ENCODE assay signal across 16 cellular contexts in the genomic region with DNA sequence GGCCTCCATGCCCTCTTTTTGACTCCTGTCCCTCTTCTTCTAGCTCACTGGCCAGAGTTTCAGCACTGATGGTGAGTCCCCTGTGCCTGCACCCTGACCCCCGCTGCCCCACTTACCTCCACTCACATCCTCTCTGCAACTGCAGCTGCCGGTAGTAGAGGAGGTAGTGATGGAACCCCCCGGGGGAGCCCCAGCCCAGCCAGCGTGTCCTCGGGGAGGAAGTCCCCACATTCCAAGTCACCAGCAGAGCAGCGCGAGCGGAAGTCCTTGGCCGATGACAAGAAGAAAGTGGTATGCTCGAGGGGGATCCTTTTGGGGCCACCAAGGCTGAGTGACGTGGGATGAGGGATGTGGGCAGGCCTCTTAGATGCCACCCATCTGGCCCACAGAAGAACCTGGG. TPM values are rescaled to one million over a fixed set of nuclear protein-coding genes. Genes with fewer than 3 reads are reported as not detected.
DNase-seq lines count a peak whose midpoint lies in the region; ATAC-seq, FAIRE-seq and TF ChIP-seq lines count a peak whose summit lies in the region.
"Had no signal": no experiment of that assay in that cellular context is flagged by ENCODE, and none has a peak within 500 bp of the region (broad histone marks: within the 10 kb centered on the region; RNA-seq: fewer than 3 reads in every experiment).

No MANE protein-coding gene starts in this region.

- no peaks in the 10 kb centered on the region for H3K9me3 Mint-ChIP-seq in stimulated activated naive B cell treated with anti-CD40 and anti-IgM and Interleukin-4, amounts not matched to agents 10 μg/mL and 1 μg/mL and 100 μg/mL, for 72 hours
- H3K9me3 Mint-ChIP-seq in activated T-helper 2 cell treated with anti-CD3 and anti-CD28 coated beads, Interferon-gamma antibody, Interleukin-2, Interleukin-4, amounts not matched to agents 10 μg/mL and 5 μg/mL and 100 μg/mL, durations not matched to agents 14 hours and 24 hours and 36 hours: no peaks in the 10 kb centered on the region
- H3K9me3 Mint-ChIP-seq: CD8-positive, alpha-beta memory T cell; GM23338; IgD-negative memory B cell had no signal

- peaks cover 26 to 36% of the 10 kb centered on the region in 2 donors for H3K4me1 Mint-ChIP-seq in stimulated activated naive B cell treated with anti-CD40 and anti-IgM and Interleukin-4, amounts not matched to agents 10 μg/mL and 1 μg/mL and 100 μg/mL, for 72 hours
- peaks cover 19% of the 10 kb centered on the region for H3K4me1 Mint-ChIP-seq in activated T-helper 2 cell treated with anti-CD3 and anti-CD28 coated beads, Interferon-gamma antibody, Interleukin-2, Interleukin-4, amounts not matched to agents 10 μg/mL and 5 μg/mL and 100 μg/mL, durations not matched to agents 14 hours and 24 hours and 36 hours (ENCODE audit: low read depth)

- SMC1A ChIA-PET in GM12878 (lab: Charles Lee; ENCODE audit: uncharacterized antibody, unreplicated experiment): no interaction called here

- H3K9me3 ChIP-seq in BLaER1 treated with 17β-estradiol and CSF1 and Interleukin-3, amounts not matched to agents 10 nM and 100 nM (replicated peaks in 1 of 11): peaks cover 0 to 20% (median 7%) of the 10 kb centered on the region in 11 experiments; a peak in 8 of 22 replicates
- no peaks in the 10 kb centered on the region; the same call in 2 of the 3 replicates for H3K9me3 ChIP-seq in GM12878 (replicated peaks; ENCODE audit: control insufficient read depth, insufficient read depth, low read length)
- H3K9me3 ChIP-seq: BE2C, Caco-2 had no signal

- H3K4me1 ChIP-seq in BLaER1 treated with 17β-estradiol and CSF1 and Interleukin-3, amounts not matched to agents 10 nM and 100 nM: peaks cover 33 to 66% (median 53%) of the 10 kb centered on the region in 10 experiments
- no peaks in the 10 kb centered on the region; the same call in 1 of the 2 replicates for H3K4me1 ChIP-seq in GM12878 (ENCODE audit: control insufficient read depth, insufficient read depth, low read length)
- H3K4me1 ChIP-seq: BE2C, Caco-2 had no signal

- peaks cover 35 to 71% (median 47%) of the 10 kb centered on the region in 11 experiments; a peak in 21 of 22 replicates for H3K36me3 ChIP-seq in BLaER1 treated with 17β-estradiol and CSF1 and Interleukin-3, amounts not matched to agents 10 nM and 100 nM
- H3K36me3 ChIP-seq in GM12878 (ENCODE audit: control insufficient read depth in 2 of 2, insufficient read depth in 2 of 2, low read length in 1 of 2): peaks cover 7 to 13% of the 10 kb centered on the region in 2 experiments

- TF ChIP-seq POLR2A in GM12878 (IDR thresholded peaks at IDR 0.05; ENCODE audit: low read depth, low read length): no peak

- H3K27me3 Mint-ChIP-seq in stimulated activated naive B cell treated with anti-CD40 and anti-IgM and Interleukin-4, amounts not matched to agents 10 μg/mL and 1 μg/mL and 100 μg/mL, for 72 hours: peaks cover 2% of the 10 kb centered on the region in 2 donors
- H3K27me3 Mint-ChIP-seq in activated T-helper 2 cell treated with anti-CD3 and anti-CD28 coated beads, Interferon-gamma antibody, Interleukin-2, Interleukin-4, amounts not matched to agents 10 μg/mL and 5 μg/mL and 100 μg/mL, durations not matched to agents 14 hours and 24 hours and 36 hours (ENCODE audit: low read depth): no peaks in the 10 kb centered on the region

- H2AFZ ChIP-seq in GM12878 (ENCODE audit: control insufficient read depth, low read depth, low read length): no peak overlapping the region
- H2AFZ ChIP-seq: GM23338 had no signal

- POLR2A ChIA-PET in GM12878 (lab: Charles Lee): interaction anchor here (1.4 kb wide), 1 partner anchor 67 kb away, joined by 3 read pairs; no protein-coding TSS in a partner anchor

- RAD21 ChIA-PET in GM12878 (lab: Charles Lee; ENCODE audit: unreplicated experiment): interaction anchor here (1.0 kb wide), 1 partner anchor 13 kb away, joined by 3 read pairs; no protein-coding TSS in a partner anchor

- peak overlapping the region in 7 of 10 experiments; percentile 19 to 43 (median 28); a peak in 6 of 20 replicates for H3K4me3 ChIP-seq in BLaER1 treated with 17β-estradiol and CSF1 and Interleukin-3, amounts not matched to agents 10 nM and 100 nM
- no peak overlapping the region for H3K4me3 ChIP-seq in GM12878
- H3K4me3 ChIP-seq: GM23338 had no signal

- DNase-seq in GM20000 (ENCODE audit: low spot score): peak; percentile 24
- DNase-seq in GM12878 (ENCODE audit: low read depth, low spot score): no peak
- DNase-seq in stimulated activated naive B cell treated with anti-CD40 and anti-IgM and Interleukin-4, amounts not matched to agents 10 μg/mL and 1 μg/mL and 100 μg/mL, for 72 hours: peak; percentile 27
- no peak for DNase-seq in activated T-helper 2 cell treated with anti-CD3 and anti-CD28 coated beads, Interferon-gamma antibody, Interleukin-2, Interleukin-4, amounts not matched to agents 10 μg/mL and 5 μg/mL and 100 μg/mL, durations not matched to agents 14 hours and 24 hours and 36 hours (ENCODE audit: low spot score)
- no peak for DNase-seq in activated naive CD4-positive, alpha-beta T cell treated with Interleukin-2 at 50 U/mL for 16 hours
- DNase-seq in NCI-H2029 treated with DMSO at 0.1 percent for 48 hours (lab: John Stamatoyannopoulos, UW): no peak
- DNase-seq: ACHN; BE2C; Caco-2; CD8-positive, alpha-beta memory T cell; H7 had no signal

- no peak for TF ChIP-seq RAD21 in GM12878 (IDR thresholded peaks at IDR 0.05; ENCODE audit: insufficient read depth, low read depth, low read length)

- CTCF ChIA-PET in GM12878 (lab: Yijun Ruan, JAX): no interaction called here

- H3K27ac Mint-ChIP-seq in stimulated activated naive B cell treated with anti-CD40 and anti-IgM and Interleukin-4, amounts not matched to agents 10 μg/mL and 1 μg/mL and 100 μg/mL, for 72 hours: peak overlapping the region; percentile 4
- no peak overlapping the region for H3K27ac Mint-ChIP-seq in activated T-helper 2 cell treated with anti-CD3 and anti-CD28 coated beads, Interferon-gamma antibody, Interleukin-2, Interleukin-4, amounts not matched to agents 10 μg/mL and 5 μg/mL and 100 μg/mL, durations not matched to agents 14 hours and 24 hours and 36 hours
- H3K27ac Mint-ChIP-seq: CD8-positive, alpha-beta memory T cell; GM23338 had no signal

- H3K27me3 ChIP-seq in BLaER1 treated with 17β-estradiol and CSF1 and Interleukin-3, amounts not matched to agents 10 nM and 100 nM: peaks cover 0 to 32% (median 20%) of the 10 kb centered on the region in 11 experiments; a peak in 15 of 22 replicates
- H3K27me3 ChIP-seq in GM12878 (replicated peaks in 1 of 2; ENCODE audit: control insufficient read depth in 2 of 2, insufficient read depth in 2 of 2, low read length in 1 of 2): no peaks in the 10 kb centered on the region
- H3K27me3 ChIP-seq: BE2C had no signal

- peak overlapping the region; percentile 62 to 83 (median 80) for H3K4me2 ChIP-seq in BLaER1 treated with 17β-estradiol and CSF1 and Interleukin-3, amounts not matched to agents 10 nM and 100 nM
- H3K4me2 ChIP-seq in GM12878 (ENCODE audit: control insufficient read depth, insufficient read depth): no peak overlapping the region
- H3K4me2 ChIP-seq: GM23338, KMS-11 had no signal

- peaks cover 17% of the 10 kb centered on the region for H3K79me2 ChIP-seq in GM12878 (ENCODE audit: control insufficient read depth, insufficient read depth, low read length)

- H3K9ac ChIP-seq in BLaER1 treated with 17β-estradiol and CSF1 and Interleukin-3, amounts not matched to agents 10 nM and 100 nM: peak overlapping the region in 6 of 11 experiments; percentile 22 to 53 (median 32); a peak in 8 of 22 replicates
- no peak overlapping the region for H3K9ac ChIP-seq in GM12878 (ENCODE audit: control insufficient read depth, insufficient read depth, low read length)
- H3K9ac ChIP-seq: KMS-11 had no signal

- in situ Hi-C loops in GM12878 (cut with MboI): loop anchor here (10.0 kb wide), 2 partner anchors 78 to 458 kb away; no protein-coding TSS in a partner anchor

- BruUV-seq in GM12878 (replicated peaks; lab: Mats Ljungman, UMichigan): no TSS peak

- peaks cover 43 to 64% of the 10 kb centered on the region in 2 donors for H3K36me3 Mint-ChIP-seq in stimulated activated naive B cell treated with anti-CD40 and anti-IgM and Interleukin-4, amounts not matched to agents 10 μg/mL and 1 μg/mL and 100 μg/mL, for 72 hours
- peaks cover 64% of the 10 kb centered on the region for H3K36me3 Mint-ChIP-seq in activated T-helper 2 cell treated with anti-CD3 and anti-CD28 coated beads, Interferon-gamma antibody, Interleukin-2, Interleukin-4, amounts not matched to agents 10 μg/mL and 5 μg/mL and 100 μg/mL, durations not matched to agents 14 hours and 24 hours and 36 hours (ENCODE audit: low read depth)

- FAIRE-seq in GM12878 (lab: Jason Lieb, UNC): no peak

- peak; percentile 75 for ATAC-seq in GM12878
- ATAC-seq in stimulated activated naive B cell treated with anti-CD40 and anti-IgM and Interleukin-4, amounts not matched to agents 10 μg/mL and 1 μg/mL and 100 μg/mL, for 72 hours (replicated peaks): peak; percentile 59 to 65
- ATAC-seq: GM23338 had no signal

- intact Hi-C loops in GM12878 (cut with micrococcal nuclease; ENCODE audit: unreplicated experiment): no loop called here
- intact Hi-C loops in activated T-helper 2 cell treated with anti-CD3 and anti-CD28 coated beads, Interferon-gamma antibody, Interleukin-2, Interleukin-4, amounts not matched to agents 10 μg/mL and 5 μg/mL and 100 μg/mL, durations not matched to agents 14 hours and 24 hours and 36 hours (cut with micrococcal nuclease): no loop called here

- peak overlapping the region; percentile 51 to 66 for H3K4me3 Mint-ChIP-seq in stimulated activated naive B cell treated with anti-CD40 and anti-IgM and Interleukin-4, amounts not matched to agents 10 μg/mL and 1 μg/mL and 100 μg/mL, for 72 hours
- H3K4me3 Mint-ChIP-seq in activated T-helper 2 cell treated with anti-CD3 and anti-CD28 coated beads, Interferon-gamma antibody, Interleukin-2, Interleukin-4, amounts not matched to agents 10 μg/mL and 5 μg/mL and 100 μg/mL, durations not matched to agents 14 hours and 24 hours and 36 hours (ENCODE audit: low read depth): no peak overlapping the region
- H3K4me3 Mint-ChIP-seq: CD8-positive, alpha-beta memory T cell; GM23338 had no signal

- TF ChIP-seq CTCF in GM20000 (IDR thresholded peaks at IDR 0.05; ENCODE audit: extremely low read depth, missing control alignments) (no peak), GM12878 (IDR thresholded peaks at IDR 0.05 in 2 of 3, conservative IDR thresholded peaks at IDR 0.05 in 1 of 3; ENCODE audit: control insufficient read depth in 2 of 3, extremely low read depth in 1 of 3, insufficient read depth in 1 of 3, low read depth in 3 of 3, low read length in 3 of 3) (no peak)

- 36% methylated on average over 10 of the region's 11 CpGs for WGBS in GM12878 (ENCODE audit: insufficient coverage, insufficient replicate concordance, low lambda C conversion rate, missing lambda C conversion rate)

- no peak for TF ChIP-seq EP300 in GM12878 (IDR thresholded peaks at IDR 0.05; ENCODE audit: borderline replicate concordance in 1 of 2, control insufficient read depth in 1 of 2, low read depth in 2 of 2, low read length in 2 of 2)

- peak overlapping the region in 9 of 11 experiments; percentile 7 to 68 (median 58); a peak in 13 of 22 replicates for H3K27ac ChIP-seq in BLaER1 treated with 17β-estradiol and CSF1 and Interleukin-3, amounts not matched to agents 10 nM and 100 nM
- no peak overlapping the region for H3K27ac ChIP-seq in GM12878 (ENCODE audit: control insufficient read depth, insufficient read depth)
- H3K27ac ChIP-seq: KMS-11 had no signal

- H4K20me1 ChIP-seq in BLaER1 treated with 17β-estradiol and CSF1 and Interleukin-3, amounts not matched to agents 10 nM and 100 nM: peaks cover 3 to 60% (median 36%) of the 10 kb centered on the region in 11 experiments; a peak in 18 of 22 replicates
- H4K20me1 ChIP-seq in GM12878 (ENCODE audit: control insufficient read depth, insufficient read depth): no peaks in the 10 kb centered on the region

RNA-seq across cellular contexts. Expression of a gene that starts 5.8 kb away (rescaled TPM):
- total RNA-seq in GM12878 (2013; cell fraction: nucleolus; rRNA removed): 26.6 and 27.5 TPM in 2 replicates
- total RNA-seq in GM12878 (2014; rRNA removed): 22.2 and 25.2 TPM in 2 replicates
- 20.0 and 22.3 TPM in 2 replicates for total RNA-seq in GM12878 (2014; rRNA removed; fragmentation: Illumina TruSeq; extraction: Trizol)
- total RNA-seq in GM12878 (2021): 58.3 and 60.2 TPM in 2 replicates
- polyA plus RNA-seq in GM12878 (2011; ENCODE audit: low read depth): 20.3 TPM
- 20.7 and 43.0 TPM in 2 replicates for polyA plus RNA-seq in GM12878 (2011; rRNA removed)
- polyA plus RNA-seq in GM12878 (2011; cell fraction: cytosol; rRNA removed): 40.0 and 41.8 TPM in 2 replicates
- 102 and 103 TPM in 2 replicates for polyA plus RNA-seq in GM12878 (2011; cell fraction: nucleus; rRNA removed)
- 48.2 and 53.3 TPM in 2 replicates for polyA plus RNA-seq in GM12878 (2012)
- polyA plus RNA-seq in GM12878 (2014; fragmentation: Illumina TruSeq; extraction: Trizol): 26.3 and 35.2 TPM in 2 replicates
- polyA plus RNA-seq in GM12878 (2014; fragmentation: Nextera tagmentation; extraction: Ambion mirVana): 10 to 100 TPM in 1 of 2 experiments, 1 to 10 TPM in 1; 5.0 to 13.3 TPM
- polyA plus RNA-seq in GM12878 (2014; rRNA removed): 43.8 and 55.4 TPM in 2 replicates
- polyA plus RNA-seq in GM12878 (2016; fragmentation: Nextera tagmentation; extraction: Ambion mirVana): 10 to 100 TPM; 74.6 to 79.2 TPM
- polyA minus RNA-seq in GM12878 (2011; rRNA and poly(A)+ RNA removed): 48.6 and 50.8 TPM in 2 replicates
- 13.9 and 21.6 TPM in 2 replicates for polyA minus RNA-seq in GM12878 (2011; cell fraction: cytosol; rRNA and poly(A)+ RNA removed)
- polyA minus RNA-seq in GM12878 (2011; cell fraction: nucleus; rRNA and poly(A)+ RNA removed): 24.3 and 37.5 TPM in 2 replicates
- total RNA-seq in activated T-helper 2 cell treated with anti-CD3 and anti-CD28 coated beads, Interferon-gamma antibody, Interleukin-2, Interleukin-4, amounts not matched to agents 10 μg/mL and 5 μg/mL and 100 μg/mL, durations not matched to agents 14 hours and 24 hours and 36 hours: 85.3 and 86.1 TPM in 2 replicates

RNA-seq across cellular contexts. Expression of a gene that starts 15.4 kb away (rescaled TPM):
- 42.1 and 42.8 TPM in 2 replicates for total RNA-seq in GM12878 (2013; cell fraction: nucleolus; rRNA removed)
- total RNA-seq in GM12878 (2014; rRNA removed): 128 and 139 TPM in 2 replicates
- 106 and 111 TPM in 2 replicates for total RNA-seq in GM12878 (2014; rRNA removed; fragmentation: Illumina TruSeq; extraction: Trizol)
- total RNA-seq in GM12878 (2021): 130 and 134 TPM in 2 replicates
- polyA plus RNA-seq in GM12878 (2011; ENCODE audit: low read depth): 178 TPM
- 47.1 and 106 TPM in 2 replicates for polyA plus RNA-seq in GM12878 (2011; rRNA removed)
- 213 and 236 TPM in 2 replicates for polyA plus RNA-seq in GM12878 (2011; cell fraction: cytosol; rRNA removed)
- 50.7 and 72.3 TPM in 2 replicates for polyA plus RNA-seq in GM12878 (2011; cell fraction: nucleus; rRNA removed)
- polyA plus RNA-seq in GM12878 (2012): 117 and 122 TPM in 2 replicates
- 39.3 and 103 TPM in 2 replicates for polyA plus RNA-seq in GM12878 (2014; fragmentation: Illumina TruSeq; extraction: Trizol)
- 100 to 1,000 TPM; 312 to 341 TPM for polyA plus RNA-seq in GM12878 (2014; fragmentation: Nextera tagmentation; extraction: Ambion mirVana)
- polyA plus RNA-seq in GM12878 (2014; rRNA removed): 101 and 126 TPM in 2 replicates
- polyA plus RNA-seq in GM12878 (2016; fragmentation: Nextera tagmentation; extraction: Ambion mirVana): 100 to 1,000 TPM; 160 to 192 TPM
- polyA minus RNA-seq in GM12878 (2011; rRNA and poly(A)+ RNA removed): 213 and 336 TPM in 2 replicates
- polyA minus RNA-seq in GM12878 (2011; cell fraction: cytosol; rRNA and poly(A)+ RNA removed): 111 and 121 TPM in 2 replicates
- 20.8 and 27.8 TPM in 2 replicates for polyA minus RNA-seq in GM12878 (2011; cell fraction: nucleus; rRNA and poly(A)+ RNA removed)
- total RNA-seq in activated T-helper 2 cell treated with anti-CD3 and anti-CD28 coated beads, Interferon-gamma antibody, Interleukin-2, Interleukin-4, amounts not matched to agents 10 μg/mL and 5 μg/mL and 100 μg/mL, durations not matched to agents 14 hours and 24 hours and 36 hours: 76.5 and 77.1 TPM in 2 replicates

RNA-seq across cellular contexts. Expression of a gene that starts 52.8 kb away (rescaled TPM):
- 0.31 and 2.1 TPM in 2 replicates for total RNA-seq in GM12878 (2013; cell fraction: nucleolus; rRNA removed)
- total RNA-seq in GM12878 (2014; rRNA removed) (0.05 and 0.11 TPM in 2 replicates), GM12878 (2014; rRNA removed; fragmentation: Illumina TruSeq; extraction: Trizol) (not detected in 2 replicates), GM12878 (2021) (0.21 and 0.43 TPM in 2 replicates)
- 1.6 TPM for polyA plus RNA-seq in GM12878 (2011; ENCODE audit: low read depth)
- polyA plus RNA-seq in GM12878 (2011; rRNA removed) (0.27 and 0.30 TPM in 2 replicates), GM12878 (2014; fragmentation: Illumina TruSeq; extraction: Trizol) (0.16 and 1.5 TPM in 2 replicates), GM12878 (2014; fragmentation: Nextera tagmentation; extraction: Ambion mirVana) (under 1 TPM in 1 of 2 experiments, not detected in 1; 0.09 TPM), GM12878 (2014; rRNA removed) (not detected in 2 replicates), GM12878 (2016; fragmentation: Nextera tagmentation; extraction: Ambion mirVana) (under 1 TPM; 0.09 to 0.57 TPM)
- polyA plus RNA-seq in GM12878 (2011; cell fraction: cytosol; rRNA removed): 0.18 and 0.43 TPM in 2 replicates
- 0.13 and 0.19 TPM in 2 replicates for polyA plus RNA-seq in GM12878 (2011; cell fraction: nucleus; rRNA removed)
- 1.2 and 1.3 TPM in 2 replicates for polyA plus RNA-seq in GM12878 (2012)
- 0.37 and 0.57 TPM in 2 replicates for polyA minus RNA-seq in GM12878 (2011; rRNA and poly(A)+ RNA removed)
- polyA minus RNA-seq in GM12878 (2011; cell fraction: cytosol; rRNA and poly(A)+ RNA removed): not detected in 2 replicates
- polyA minus RNA-seq in GM12878 (2011; cell fraction: nucleus; rRNA and poly(A)+ RNA removed): 0.12 and 0.29 TPM in 2 replicates
- 0.21 TPM in 2 replicates for total RNA-seq in activated T-helper 2 cell treated with anti-CD3 and anti-CD28 coated beads, Interferon-gamma antibody, Interleukin-2, Interleukin-4, amounts not matched to agents 10 μg/mL and 5 μg/mL and 100 μg/mL, durations not matched to agents 14 hours and 24 hours and 36 hours
- total RNA-seq: Caco-2, HT1080 had no signal
- polyA plus RNA-seq: IgD-negative memory B cell had no signal

Comparison
In these comparisons a context has a peak if more than half of its experiments do, and no peak if none do; other contexts are left out.
1. DNase-seq: peak in GM20000 (single experiment) and stimulated activated naive B cell treated with anti-CD40 and anti-IgM and Interleukin-4, amounts not matched to agents 10 μg/mL and 1 μg/mL and 100 μg/mL, for 72 hours (single experiment); none in GM12878 (single experiment), activated T-helper 2 cell treated with anti-CD3 and anti-CD28 coated beads, Interferon-gamma antibody, Interleukin-2, Interleukin-4, amounts not matched to agents 10 μg/mL and 5 μg/mL and 100 μg/mL, durations not matched to agents 14 hours and 24 hours and 36 hours (single experiment), activated naive CD4-positive, alpha-beta T cell treated with Interleukin-2 at 50 U/mL for 16 hours (single experiment) and NCI-H2029 treated with DMSO at 0.1 percent for 48 hours (single experiment).